ENCODE assay signal across 8 cellular contexts in genomic region chr17:39199986-39200879, GRCh38. TPM values are rescaled to one million over a fixed set of nuclear protein-coding genes. Genes with fewer than 3 reads are reported as not detected.
DNase-seq lines count a peak whose midpoint lies in the region; ATAC-seq and TF ChIP-seq lines count a peak whose summit lies in the region.

Gene RPL19, plus strand, starts transcription at chr17:39200283. Its CDS starts 62 bp downstream, at chr17:39200345.

- peaks cover 44% of the 10 kb centered on the region for H3K36me3 Mint-ChIP-seq in activated T-cell treated with anti-CD3 and anti-CD28 coated beads, Interleukin-2, amount 50 U/mL, for 4 hours (ENCODE audit: insufficient read depth)

- H3K9me3 Mint-ChIP-seq in activated T-cell treated with anti-CD3 and anti-CD28 coated beads, Interleukin-2, amount 50 U/mL, for 4 hours: no peaks in the 10 kb centered on the region

- DNase-seq in DMS153 (lab: John Stamatoyannopoulos, UW): peak; percentile 88
- DNase-seq in Peyer's patch: peak; percentile 85 to 96 (median 89)
- DNase-seq in activated T-cell treated with anti-CD3 and anti-CD28 coated beads, Interleukin-2, amount 50 U/mL, for 4 hours: peak; percentile 82
- peak; percentile 68 to 71 for DNase-seq in stimulated activated CD8-positive, alpha-beta memory T cell treated with anti-CD3 and anti-CD28 coated beads, Interleukin-7, amount 100 ng/mL, for 1 hour (ENCODE audit: low read depth in 2 of 2)

- ATAC-seq in GM21717 (IDR thresholded peaks at IDR 0.05; ENCODE audit: unreplicated experiment) (peak; percentile 47), esophagus mucosa (peak; percentile 78)
- ATAC-seq in activated T-cell treated with anti-CD3 and anti-CD28 coated beads, Interleukin-2, amount 50 U/mL, for 4 hours: peak; percentile 74

- H3K36me3 ChIP-seq in KOPT-K1 (ENCODE audit: insufficient read depth, low read length) (peaks cover 47% of the 10 kb centered on the region), Peyer's patch (peaks cover 0 to 41% (median 0%) of the 10 kb centered on the region in 3 donors), muscle layer of colon (ENCODE audit: insufficient read depth, low read length) (peaks cover 42% of the 10 kb centered on the region)

- TF ChIP-seq CTCF in Peyer's patch (IDR thresholded peaks at IDR 0.05): peak in 1 of 6 experiments; percentile 3

- TF ChIP-seq POLR2A in Peyer's patch (IDR thresholded peaks at IDR 0.05): peak; percentile 30 to 40

- peaks cover 0 to 30% (median 21%) of the 10 kb centered on the region in 4 donors for H3K4me1 ChIP-seq in Peyer's patch
- H3K4me1 ChIP-seq in muscle layer of colon (ENCODE audit: insufficient read depth, low read length): peaks cover 33% of the 10 kb centered on the region

- H3K27ac ChIP-seq in KOPT-K1 (ENCODE audit: low read depth, low read length, poor library complexity, severe bottlenecking) (peak within 1 kb of the TSS; percentile 99), Peyer's patch (peak within 1 kb of the TSS; percentile 92 to 98 (median 93)), muscle layer of colon (ENCODE audit: low read depth, low read length) (peak within 1 kb of the TSS; percentile 100)

- H3K27me3 Mint-ChIP-seq in activated T-cell treated with anti-CD3 and anti-CD28 coated beads, Interleukin-2, amount 50 U/mL, for 4 hours (ENCODE audit: low read depth): no peaks in the 10 kb centered on the region

- no peaks in the 10 kb centered on the region for H3K9me3 ChIP-seq in KOPT-K1 (ENCODE audit: insufficient read depth, low read length, poor library complexity, severe bottlenecking)
- H3K9me3 ChIP-seq in Peyer's patch: no peaks in the 10 kb centered on the region
- H3K9me3 ChIP-seq in muscle layer of colon (ENCODE audit: low read length): no peaks in the 10 kb centered on the region

- no peaks in the 10 kb centered on the region for H3K27me3 ChIP-seq in Peyer's patch
- H3K27me3 ChIP-seq in muscle layer of colon (ENCODE audit: control insufficient read depth in 1 of 2, insufficient read depth in 2 of 2, low read length in 2 of 2): no peaks in the 10 kb centered on the region

- peaks cover 62% of the 10 kb centered on the region for H3K4me1 Mint-ChIP-seq in activated T-cell treated with anti-CD3 and anti-CD28 coated beads, Interleukin-2, amount 50 U/mL, for 4 hours (ENCODE audit: low read depth)

- peak within 1 kb of the TSS; percentile 99 for H3K4me3 Mint-ChIP-seq in activated T-cell treated with anti-CD3 and anti-CD28 coated beads, Interleukin-2, amount 50 U/mL, for 4 hours

- H3K4me3 ChIP-seq in Peyer's patch (peak within 1 kb of the TSS; percentile 62 to 92 (median 76)), muscle layer of colon (ENCODE audit: low read depth in 1 of 2, low read length in 2 of 2) (peak within 1 kb of the TSS; percentile 94 to 99)

- H3K9ac ChIP-seq in muscle layer of colon (ENCODE audit: low read length): peak within 1 kb of the TSS; percentile 89

RNA-seq across cellular contexts. Expression of gene RPL19, which starts in this region (rescaled TPM):
- total RNA-seq in Peyer's patch: 1,000 to 10,000 TPM in 3 of 4 donors, 100 to 1,000 TPM in 1; 932 to 2,029 (median 1,420) TPM
- 1,000 to 10,000 TPM; 2,810 to 3,060 (median 2,906) TPM for total RNA-seq in activated T-cell treated with anti-CD3 and anti-CD28 coated beads, Interleukin-2, amount 50 U/mL, for 4 hours
- 1,581 TPM for total RNA-seq in esophagus mucosa

Comparison
In these comparisons a context has a peak if more than half of its experiments do, and no peak if none do; other contexts are left out.
1. Peak in every context shown above with its lines: DNase-seq, ATAC-seq, H3K4me3 ChIP-seq and H3K27ac ChIP-seq.